ENCODE assay signal across 8 cellular contexts in genomic region chr19:38686530-38686888, GRCh38. TPM values are rescaled to one million over a fixed set of nuclear protein-coding genes. Genes with fewer than 3 reads are reported as not detected.
A peak's percentile ranks its signal among the peaks of the same experiment; 100 is the strongest.
DNase-seq lines count a peak whose midpoint lies in the region; ATAC-seq and TF ChIP-seq lines count a peak whose summit lies in the region.

No MANE protein-coding gene starts in this region.

- H3K4me1 Mint-ChIP-seq in GM23338, result peaks cover 75% of the 10 kb centered on the region

- H3F3A ChIP-seq in GM23338 (replicated peaks; ENCODE audit: low read depth), result peaks cover 21% of the 10 kb centered on the region; the same call in 1 of the 2 replicates

- H3K9me3 ChIP-seq in heart right ventricle, result no peaks in the 10 kb centered on the region

- 61 to 77% methylated on average over 5 of the region's 5 CpGs for WGBS in heart right ventricle, 2 donors

- peak overlapping the region; percentile 66 for H3K4me2 ChIP-seq in GM23338

- DNase-seq in GM23338 (ENCODE audit: low spot score) (no peak), heart right ventricle (no peak), RKO (ENCODE audit: low spot score) (no peak), globus pallidus (ENCODE audit: low spot score) (no peak)
- peak; percentile 41 to 51 for DNase-seq in activated CD4-positive, alpha-beta T cell treated with anti-CD3 and anti-CD28 coated beads, Interleukin-2, amount 50 U/mL, for 48 hours
- peak; percentile 52 for DNase-seq in stimulated activated naive CD8-positive, alpha-beta T cell treated with anti-CD3 and anti-CD28 coated beads, Interleukin-15, Interleukin-2, amounts not matched to agents 100 U/mL and 50 U/mL, for 24 hours
- no peak for DNase-seq in effector CD8-positive, alpha-beta T cell (lab: John Stamatoyannopoulos, UW)

- H3K27ac ChIP-seq in GM23338 (ENCODE audit: low read depth) (peak overlapping the region; percentile 99), heart right ventricle (peak overlapping the region; percentile 74 to 95 (median 90))

- peak overlapping the region; percentile 99 for H3K27ac Mint-ChIP-seq in GM23338

- TF ChIP-seq CTCF in GM23338 (conservative IDR thresholded peaks at IDR 0.05; ENCODE audit: low read depth in 2 of 2), result no peak
- TF ChIP-seq CTCF in heart right ventricle (IDR thresholded peaks at IDR 0.05), result no peak

- H3K4me3 Mint-ChIP-seq in GM23338, result peak overlapping the region; percentile 53

- ATAC-seq in GM23338 (peak; percentile 12), heart right ventricle (peak in 2 of 8 donors; percentile 6 to 13), GM18861 (IDR thresholded peaks at IDR 0.05; ENCODE audit: unreplicated experiment) (no peak)
- peak; percentile 79 for ATAC-seq in stimulated activated naive CD8-positive, alpha-beta T cell treated with anti-CD3 and anti-CD28 coated beads, Interleukin-15, Interleukin-2, amounts not matched to agents 100 U/mL and 50 U/mL, for 24 hours

- H3K36me3 Mint-ChIP-seq in GM23338 (ENCODE audit: low read depth), result peaks cover 44% of the 10 kb centered on the region

- H3K27me3 ChIP-seq in GM23338 (ENCODE audit: insufficient read depth) (no peaks in the 10 kb centered on the region), heart right ventricle (no peaks in the 10 kb centered on the region)

- H3K4me3 ChIP-seq in GM23338 (peak overlapping the region; percentile 33), heart right ventricle (no peak overlapping the region)

- peaks cover 3% of the 10 kb centered on the region; the same call in 1 of the 2 replicates for H4K20me1 ChIP-seq in GM23338 (replicated peaks; ENCODE audit: insufficient read depth)

- peaks cover 5% of the 10 kb centered on the region; the same call in 1 of the 3 replicates for H3K9me3 Mint-ChIP-seq in GM23338

- H3K4me1 ChIP-seq in GM23338 (ENCODE audit: insufficient read depth), result peaks cover 71% of the 10 kb centered on the region
- peaks cover 50 to 99% (median 91%) of the 10 kb centered on the region in 9 donors for H3K4me1 ChIP-seq in heart right ventricle

- intact Hi-C loops in heart right ventricle (cut with DNase I), result no loop called here

- H2AFZ ChIP-seq in GM23338, result no peak overlapping the region

- no peaks in the 10 kb centered on the region for H3K9me2 ChIP-seq in GM23338 (ENCODE audit: insufficient read depth)

- peaks cover 93% of the 10 kb centered on the region for H3K79me2 ChIP-seq in GM23338 (replicated peaks; ENCODE audit: insufficient read depth)

- peaks cover 20% of the 10 kb centered on the region for H3K27me3 Mint-ChIP-seq in GM23338 (ENCODE audit: insufficient read depth, low read depth, poor library complexity)

- H3K36me3 ChIP-seq in GM23338 (ENCODE audit: insufficient read depth) (no peaks in the 10 kb centered on the region), heart right ventricle (peaks cover 0 to 18% (median 4%) of the 10 kb centered on the region in 9 donors)

TF ChIP-seq in GM23338, 12 proteins besides CTCF, POLR2A, EP300 and RAD21 (continues in another document):
- TF ChIP-seq CREB1 (CRISPR knock-in tag; IDR thresholded peaks at IDR 0.05; ENCODE audit: low read depth) (no peak), STAT1 (IDR thresholded peaks at IDR 0.05; ENCODE audit: unreplicated experiment) (no peak), ETS1 (IDR thresholded peaks at IDR 0.05) (no peak), REST (IDR thresholded peaks at IDR 0.05; ENCODE audit: unreplicated experiment) (no peak), NANOG (IDR thresholded peaks at IDR 0.05; ENCODE audit: borderline replicate concordance) (no peak)

RNA-seq across cellular contexts. Expression of gene ACTN4, which starts 39.1 kb away (rescaled TPM):
- total RNA-seq in GM23338 (2014; rRNA removed; shearing (Covaris generic)), result 379 and 427 TPM in 2 replicates
- polyA plus RNA-seq in GM23338 (2016; fragmentation: Nextera tagmentation; extraction: Ambion mirVana) (54.6 and 68.9 TPM in 2 replicates), heart right ventricle (100 to 1,000 TPM in 1 of 2 donors, 10 to 100 TPM in 1; 92.4 to 189 TPM)
- total RNA-seq in heart right ventricle, result 100 to 1,000 TPM; 129 to 291 (median 149) TPM

RNA-seq across cellular contexts. Expression of gene CAPN12, which starts 57.8 kb away (rescaled TPM):
- total RNA-seq in GM23338 (2014; rRNA removed; shearing (Covaris generic)), result 8.0 and 20.5 TPM in 2 replicates
- 19.1 and 21.8 TPM in 2 replicates for polyA plus RNA-seq in GM23338 (2016; fragmentation: Nextera tagmentation; extraction: Ambion mirVana)
- total RNA-seq in heart right ventricle, result 1 to 10 TPM in 2 of 10 donors, under 1 TPM in 8; 0.15 to 1.5 (median 0.59) TPM
- 1 to 10 TPM; 1.1 to 3.6 TPM for polyA plus RNA-seq in heart right ventricle

Comparison
In these comparisons a context has a peak if more than half of its experiments do, and no peak if none do; other contexts are left out.
1. DNase-seq: peak in activated CD4-positive, alpha-beta T cell treated with anti-CD3 and anti-CD28 coated beads, Interleukin-2, amount 50 U/mL, for 48 hours (2 of 2) and stimulated activated naive CD8-positive, alpha-beta T cell treated with anti-CD3 and anti-CD28 coated beads, Interleukin-15, Interleukin-2, amounts not matched to agents 100 U/mL and 50 U/mL, for 24 hours (single experiment); none in GM23338 (single experiment), heart right ventricle (0 of 2), RKO (single experiment), globus pallidus (single experiment) and effector CD8-positive, alpha-beta T cell (single experiment).